Comparison of ENCODE assay signal across 2 cellular contexts in genomic region chr14:68806526-68807147, GRCh38.
TF ChIP-seq lines count a peak whose summit lies in the region.

No MANE protein-coding gene starts in this region.

TF ChIP-seq in A549, 52 proteins besides CTCF, POLR2A, EP300 and RAD21 (continued from another document):
- TF ChIP-seq ZNF302 (CRISPR knock-in tag; IDR thresholded peaks at IDR 0.05) (no peak), MAZ (IDR thresholded peaks at IDR 0.05; ENCODE audit: borderline replicate concordance, low read depth, low read length) (no peak), ATOH8 (CRISPR knock-in tag; IDR thresholded peaks at IDR 0.05; ENCODE audit: low read depth) (no peak), NFE2L2 (conservative IDR thresholded peaks at IDR 0.05; ENCODE audit: low read length) (no peak), MAFK (IDR thresholded peaks at IDR 0.05; ENCODE audit: partially characterized antibody) (no peak), KDM1A (IDR thresholded peaks at IDR 0.05; ENCODE audit: low read depth) (no peak), RCOR1 (IDR thresholded peaks at IDR 0.05; ENCODE audit: low read depth, low read length) (no peak), ELK1 (IDR thresholded peaks at IDR 0.05; ENCODE audit: low read depth, low read length) (no peak), NR3C1 (IDR thresholded peaks at IDR 0.05) (no peak), CBX8 (IDR thresholded peaks at IDR 0.05) (no peak), EHMT2 (IDR thresholded peaks at IDR 0.05; ENCODE audit: low read depth) (no peak), CHD2 (IDR thresholded peaks at IDR 0.05; ENCODE audit: low read length, partially characterized antibody) (no peak), PBX3 (IDR thresholded peaks at IDR 0.05) (no peak), ZC3H11A (IDR thresholded peaks at IDR 0.05) (no peak)
TF ChIP-seq in A549: peak in this region for 0.

TF ChIP-seq in IMR-90, 13 proteins besides CTCF, POLR2A, EP300 and RAD21 (continued from another document):
- TF ChIP-seq CHD1 (IDR thresholded peaks at IDR 0.05; ENCODE audit: low read depth, low read length) = no peak
- TF ChIP-seq NFE2L2 (IDR thresholded peaks at IDR 0.05; ENCODE audit: low read depth, low read length) = no peak
- TF ChIP-seq MAFK (IDR thresholded peaks at IDR 0.05; ENCODE audit: low read depth, low read length) = no peak
- no peak for TF ChIP-seq BHLHE40 (IDR thresholded peaks at IDR 0.05; ENCODE audit: low read depth, low read length)
- TF ChIP-seq RCOR1 (IDR thresholded peaks at IDR 0.05; ENCODE audit: insufficient replicate concordance, low read length) = no peak
- no peak for TF ChIP-seq CEBPB (IDR thresholded peaks at IDR 0.05; ENCODE audit: low read depth, low read length)
